Comparison of ENCODE assay signal across 1 cellular context in genomic region chr15:67906382-67906781, GRCh38.
TF ChIP-seq lines count a peak whose summit lies in the region.

No MANE protein-coding gene starts in this region.

TF ChIP-seq in SK-N-SH treated with all-trans-retinoic acid at 6 μM for 48 hours, 23 proteins besides CTCF, POLR2A, EP300 and RAD21:
- TF ChIP-seq TSHZ2 (CRISPR knock-in tag; IDR thresholded peaks at IDR 0.05) = no peak
- TF ChIP-seq POU6F1 (CRISPR knock-in tag; IDR thresholded peaks at IDR 0.05; ENCODE audit: borderline replicate concordance, low read depth) = no peak
- TF ChIP-seq ZFP30 (CRISPR knock-in tag; IDR thresholded peaks at IDR 0.05) = no peak
TF ChIP-seq in SK-N-SH treated with all-trans-retinoic acid at 6 μM for 48 hours: peak in this region for 0.
